ENCODE assay signal across 30 cellular contexts in the genomic region with DNA sequence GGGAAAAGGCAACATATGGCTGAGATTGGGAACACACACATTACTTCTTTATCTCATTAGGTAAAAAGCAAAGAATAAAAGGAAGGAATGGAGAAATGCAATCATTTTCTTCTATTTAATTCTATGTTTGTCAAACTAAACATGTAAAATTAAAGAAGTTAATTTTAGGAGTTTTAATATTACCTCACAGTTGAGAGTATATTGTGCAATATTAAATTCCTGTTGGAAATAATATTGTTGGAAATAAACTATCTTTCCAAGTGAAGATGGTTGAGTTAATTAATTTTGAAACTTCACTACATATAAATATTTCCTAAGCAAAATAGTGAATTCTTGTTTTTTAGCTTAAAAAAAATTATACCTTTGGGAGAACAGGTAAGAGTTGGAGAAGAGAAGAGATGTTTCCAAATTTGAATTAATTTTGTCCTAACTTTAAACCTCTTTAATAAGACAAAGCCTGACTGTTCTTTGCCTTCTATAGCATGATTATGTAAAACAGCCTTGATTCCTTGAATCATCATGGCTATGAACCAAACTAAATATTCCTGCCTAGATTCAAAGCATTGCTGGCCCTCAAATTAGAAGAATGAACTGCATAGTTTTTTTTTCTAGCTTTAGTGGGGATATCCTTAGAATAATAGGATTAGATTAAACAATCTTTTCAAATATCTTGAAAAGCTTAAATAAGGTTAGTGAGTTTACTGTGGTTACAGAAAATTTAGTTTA.
"Had no signal": no experiment of that assay in that cellular context is flagged by ENCODE, and none has a peak within 500 bp of the region (broad histone marks: within the 10 kb centered on the region; RNA-seq: fewer than 3 reads in every experiment).

No MANE protein-coding gene starts in this region.

- H3K4me1 ChIP-seq: sigmoid colon, stomach, thyroid gland, upper lobe of left lung, vagina had no signal

- H3K36me3 ChIP-seq: ovary, sigmoid colon, stomach, thyroid gland, upper lobe of left lung, vagina had no signal

- DNase-seq: activated CD4-positive, alpha-beta T cell treated with anti-CD3 and anti-CD28 coated beads, Interleukin-2, amount 10 ng/mL, durations not matched to agents 24 days and 14 days; activated CD4-positive, CD25-positive, alpha-beta regulatory T cell treated with anti-CD3 and anti-CD28 coated beads, Interleukin-2, amount 50 U/mL, for 72 hours; activated CD8-positive, alpha-beta T cell treated with anti-CD3 and anti-CD28 coated beads for 36 hours; activated naive CD4-positive, alpha-beta T cell; activated T-cell treated with anti-CD3 and anti-CD28 coated beads, Interleukin-2, amount 50 U/mL, for 48 hours; anterior cingulate cortex; central memory CD4-positive, alpha-beta T cell; endodermal cell; head of caudate nucleus; hippocampal formation; kidney glomerular epithelial cell; mesendoderm; mucosa of descending colon; ovary; sigmoid colon; stimulated activated CD4-positive, alpha-beta T cell treated with anti-CD3 and anti-CD28 coated beads, Interleukin-1b, Interleukin-23, amount 100 ng/mL, for 48 hours; stimulated activated CD4-positive, alpha-beta T cell treated with anti-CD3 and anti-CD28 coated beads, Interleukin-4, amount 100 ng/mL, for 4 hours; stimulated activated CD8-positive, alpha-beta memory T cell treated with anti-CD3 and anti-CD28 coated beads, Interleukin-4, amount 100 ng/mL, for 48 hours; stomach; T-helper 2 cell; thyroid gland; upper lobe of left lung had no signal

- H3K4me2 ChIP-seq: smooth muscle cell had no signal

- H3K9me3 ChIP-seq: ovary, sigmoid colon, thyroid gland, upper lobe of left lung, vagina had no signal

- H3K27ac ChIP-seq: ovary, sigmoid colon, stomach, thyroid gland, upper lobe of left lung, vagina had no signal

- H3K27me3 ChIP-seq: sigmoid colon, stomach, thyroid gland, upper lobe of left lung, vagina had no signal

- ATAC-seq: activated CD8-positive, alpha-beta T cell treated with anti-CD3 and anti-CD28 coated beads for 36 hours; activated naive CD4-positive, alpha-beta T cell treated with anti-CD3 and anti-CD28 coated beads, Interleukin-2, amount 50 U/mL, for 72 hours; esophagus mucosa; left lobe of liver; mucosa of descending colon; natural killer cell treated with Interleukin-12 subunit alpha and Interleukin-12 subunit beta and Interleukin-15 and Interleukin-18, amount 100 ng/mL, for 72 hours; stimulated activated memory B cell treated with anti-CD40 and anti-IgM and Interleukin-4, amounts not matched to agents 10 μg/mL and 1 μg/mL and 100 μg/mL, for 72 hours had no signal

- H3K4me3 ChIP-seq: lung, mucosa of descending colon, ovary, sigmoid colon, smooth muscle cell, stomach, thyroid gland, upper lobe of left lung, vagina had no signal
